ENCODE assay signal across 13 cellular contexts in the genomic region with DNA sequence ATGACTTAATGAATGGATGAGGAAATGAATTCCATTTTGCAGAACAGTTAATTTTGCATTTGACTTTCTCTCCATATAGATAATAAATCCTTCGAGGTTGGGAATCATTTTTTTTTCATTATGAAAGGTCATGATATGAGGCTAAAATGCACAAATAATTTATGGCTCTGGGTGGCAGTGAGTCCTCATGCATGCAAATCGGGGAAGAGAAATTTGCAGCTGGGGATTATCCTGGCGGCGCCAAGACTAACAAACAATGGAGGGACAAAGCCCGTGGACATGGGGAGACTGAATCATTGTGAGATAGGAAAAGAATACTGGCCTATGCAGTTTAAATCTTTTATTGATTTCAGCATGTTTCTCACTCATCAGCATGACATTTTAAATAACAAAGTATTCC.
DNase-seq lines count a peak whose midpoint lies in the region; ATAC-seq and TF ChIP-seq lines count a peak whose summit lies in the region.
"Had no signal": no experiment of that assay in that cellular context is flagged by ENCODE, and none has a peak within 500 bp of the region (broad histone marks: within the 10 kb centered on the region; RNA-seq: fewer than 3 reads in every experiment).

No MANE protein-coding gene starts in this region.

- H3K27me3 Mint-ChIP-seq in activated T-helper 1 cell treated with anti-CD3 and anti-CD28 coated beads, Interleukin-12 subunit alpha, Interleukin-12 subunit beta, Interleukin-2, Interleukin-4 antibody, amounts not matched to agents 30 ng/mL and 10 ng/mL and 1 ng/mL, durations not matched to agents 14 hours and 24 hours and 36 hours (ENCODE audit: insufficient read depth) = no peaks in the 10 kb centered on the region
- H3K27me3 Mint-ChIP-seq: memory B cell had no signal

- no peaks in the 10 kb centered on the region for H4K20me1 ChIP-seq in PC-3 (ENCODE audit: low read length)

- POLR2A ChIA-PET in PC-3 (lab: Charles Lee; ENCODE audit: unreplicated experiment) = no interaction called here

- H2AFZ ChIP-seq in PC-3 (ENCODE audit: low read length) = no peak overlapping the region

- no peaks in the 10 kb centered on the region for H3K9me2 ChIP-seq in PC-3 (replicated peaks; ENCODE audit: low read length)

- H3K4me3 Mint-ChIP-seq in activated T-helper 1 cell treated with anti-CD3 and anti-CD28 coated beads, Interleukin-12 subunit alpha, Interleukin-12 subunit beta, Interleukin-2, Interleukin-4 antibody, amounts not matched to agents 30 ng/mL and 10 ng/mL and 1 ng/mL, durations not matched to agents 14 hours and 24 hours and 36 hours = no peak overlapping the region
- H3K4me3 Mint-ChIP-seq: central memory CD8-positive, alpha-beta T cell; memory B cell had no signal

- H3K9me3 Mint-ChIP-seq in activated T-helper 1 cell treated with anti-CD3 and anti-CD28 coated beads, Interleukin-12 subunit alpha, Interleukin-12 subunit beta, Interleukin-2, Interleukin-4 antibody, amounts not matched to agents 30 ng/mL and 10 ng/mL and 1 ng/mL, durations not matched to agents 14 hours and 24 hours and 36 hours = no peaks in the 10 kb centered on the region

- ATAC-seq in PC-3 = no peak

- H3K27ac ChIP-seq in PC-3 (ENCODE audit: low read length) = no peak overlapping the region

- BruUV-seq in PC-3 (replicated peaks; lab: Mats Ljungman, UMichigan) = no TSS peak

- intact Hi-C loops in PC-3 (cut with micrococcal nuclease) = no loop called here
- intact Hi-C loops in activated T-helper 1 cell treated with anti-CD3 and anti-CD28 coated beads, Interleukin-12 subunit alpha, Interleukin-12 subunit beta, Interleukin-2, Interleukin-4 antibody, amounts not matched to agents 30 ng/mL and 10 ng/mL and 1 ng/mL, durations not matched to agents 14 hours and 24 hours and 36 hours (cut with micrococcal nuclease) = no loop called here

- no peak overlapping the region for H3K27ac Mint-ChIP-seq in activated T-helper 1 cell treated with anti-CD3 and anti-CD28 coated beads, Interleukin-12 subunit alpha, Interleukin-12 subunit beta, Interleukin-2, Interleukin-4 antibody, amounts not matched to agents 30 ng/mL and 10 ng/mL and 1 ng/mL, durations not matched to agents 14 hours and 24 hours and 36 hours
- H3K27ac Mint-ChIP-seq: memory B cell had no signal

- no peaks in the 10 kb centered on the region for H3K36me3 ChIP-seq in PC-3 (ENCODE audit: low read depth, low read length)

- no peak for TF ChIP-seq CTCF in PC-3 (conservative IDR thresholded peaks at IDR 0.05; ENCODE audit: low read depth, low read length)
- no peak for TF ChIP-seq CTCF in fibroblast of the aortic adventitia (IDR thresholded peaks at IDR 0.05; ENCODE audit: insufficient read depth, low read length)

- no peaks in the 10 kb centered on the region for H3K4me1 Mint-ChIP-seq in activated T-helper 1 cell treated with anti-CD3 and anti-CD28 coated beads, Interleukin-12 subunit alpha, Interleukin-12 subunit beta, Interleukin-2, Interleukin-4 antibody, amounts not matched to agents 30 ng/mL and 10 ng/mL and 1 ng/mL, durations not matched to agents 14 hours and 24 hours and 36 hours (ENCODE audit: low read depth)
- H3K4me1 Mint-ChIP-seq: central memory CD8-positive, alpha-beta T cell had no signal

- no peaks in the 10 kb centered on the region for H3K36me3 Mint-ChIP-seq in activated T-helper 1 cell treated with anti-CD3 and anti-CD28 coated beads, Interleukin-12 subunit alpha, Interleukin-12 subunit beta, Interleukin-2, Interleukin-4 antibody, amounts not matched to agents 30 ng/mL and 10 ng/mL and 1 ng/mL, durations not matched to agents 14 hours and 24 hours and 36 hours (ENCODE audit: low read depth)
- H3K36me3 Mint-ChIP-seq: memory B cell had no signal

- no peak overlapping the region for H3K4me3 ChIP-seq in PC-3 (ENCODE audit: low read length)
- H3K4me3 ChIP-seq in fibroblast of the aortic adventitia (ENCODE audit: low read depth, low read length) = no peak overlapping the region

- H3K4me2 ChIP-seq in PC-3 (ENCODE audit: low read length) = no peak overlapping the region

- no peaks in the 10 kb centered on the region for H3F3A ChIP-seq in PC-3 (ENCODE audit: low read length, unreplicated experiment)

- CTCF ChIA-PET in PC-3 (lab: Charles Lee) = no interaction called here

- DNase-seq in HT-29 (ENCODE audit: low spot score) (peak; percentile 49), PC-3 (peak; percentile 4), fibroblast of the aortic adventitia (ENCODE audit: low read depth) (peak; percentile 2), pons (ENCODE audit: low spot score) (peak; percentile 98), NCI-H2196 (lab: John Stamatoyannopoulos, UW; ENCODE audit: unreplicated experiment) (no peak)
- DNase-seq in stimulated activated CD4-positive, alpha-beta T cell treated with anti-CD3 and anti-CD28 coated beads, Interleukin-2, amount 100 ng/mL, for 24 hours = no peak
- no peak for DNase-seq in activated T-helper 1 cell treated with anti-CD3 and anti-CD28 coated beads, Interleukin-12 subunit alpha, Interleukin-12 subunit beta, Interleukin-2, Interleukin-4 antibody, amounts not matched to agents 30 ng/mL and 10 ng/mL and 1 ng/mL, durations not matched to agents 14 hours and 24 hours and 36 hours (ENCODE audit: low spot score)
- DNase-seq: activated CD4-positive, CD25-positive, alpha-beta regulatory T cell treated with anti-CD3 and anti-CD28 coated beads, Interleukin-2, amount 50 U/mL, for 72 hours; activated effector memory CD4-positive, alpha-beta T cell treated with anti-CD3 and anti-CD28 coated beads, Interleukin-2, amount 50 U/mL, for 16 hours; NCI-H2029 treated with DMSO at 0.1 percent for 48 hours; SIG-M5 had no signal

- H3K27me3 ChIP-seq in PC-3 (ENCODE audit: low read length) = peaks cover 65% of the 10 kb centered on the region

- no peak overlapping the region for H3K9ac ChIP-seq in PC-3 (ENCODE audit: low read length)

- no peaks in the 10 kb centered on the region for H3K79me2 ChIP-seq in PC-3 (ENCODE audit: low read length)

- no peaks in the 10 kb centered on the region for H3K9me3 ChIP-seq in PC-3 (ENCODE audit: low read length)

- no peaks in the 10 kb centered on the region for H3K4me1 ChIP-seq in PC-3 (ENCODE audit: insufficient read depth, low read length)

Comparison
In these comparisons a context has a peak if more than half of its experiments do, and no peak if none do; other contexts are left out.
1. DNase-seq: peak in HT-29 (single experiment), PC-3 (single experiment), fibroblast of the aortic adventitia (single experiment) and pons (single experiment); none in stimulated activated CD4-positive, alpha-beta T cell treated with anti-CD3 and anti-CD28 coated beads, Interleukin-2, amount 100 ng/mL, for 24 hours (0 of 2), NCI-H2196 (single experiment) and activated T-helper 1 cell treated with anti-CD3 and anti-CD28 coated beads, Interleukin-12 subunit alpha, Interleukin-12 subunit beta, Interleukin-2, Interleukin-4 antibody, amounts not matched to agents 30 ng/mL and 10 ng/mL and 1 ng/mL, durations not matched to agents 14 hours and 24 hours and 36 hours (single experiment).